Comparison of ENCODE assay signal across 1 cellular context in genomic region chr16:15888072-15888976, GRCh38.
TF ChIP-seq lines count a peak whose summit lies in the region.

A gene with protein sequence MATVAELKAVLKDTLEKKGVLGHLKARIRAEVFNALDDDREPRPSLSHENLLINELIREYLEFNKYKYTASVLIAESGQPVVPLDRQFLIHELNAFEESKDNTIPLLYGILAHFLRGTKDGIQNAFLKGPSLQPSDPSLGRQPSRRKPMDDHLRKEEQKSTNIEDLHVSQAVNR (minus strand): TSS chr16:15888603. CDS start chr16:15888585, 18 bp downstream.

TF ChIP-seq in HepG2, 621 proteins besides CTCF, POLR2A, EP300 and RAD21 (continued from another document and continues in another):
- TF ChIP-seq ZNF280B (CRISPR knock-in tag; IDR thresholded peaks at IDR 0.05; ENCODE audit: borderline replicate concordance) (peak; percentile 86), ZNF264 (CRISPR knock-in tag; IDR thresholded peaks at IDR 0.05) (peak; percentile 73), PRDM10 (CRISPR knock-in tag; IDR thresholded peaks at IDR 0.05; ENCODE audit: low read depth) (peak; percentile 41; the same call in 1 of the 2 replicates), JARID2 (CRISPR knock-in tag; IDR thresholded peaks at IDR 0.05; ENCODE audit: insufficient replicate concordance) (no peak), ZFP91 (CRISPR knock-in tag; IDR thresholded peaks at IDR 0.05; ENCODE audit: borderline replicate concordance) (peak; percentile 90; the same call in 1 of the 2 replicates), ZMYM2 (CRISPR knock-in tag; IDR thresholded peaks at IDR 0.05) (no peak), GRHL1 (CRISPR knock-in tag; conservative IDR thresholded peaks at IDR 0.05) (no peak), ZNF770 (CRISPR knock-in tag; IDR thresholded peaks at IDR 0.05) (peak; percentile 31; the same call in 1 of the 2 replicates), MATR3 (CRISPR knock-in tag; IDR thresholded peaks at IDR 0.05) (no peak), ZFP90 (CRISPR knock-in tag; IDR thresholded peaks at IDR 0.05; ENCODE audit: borderline replicate concordance) (peak; percentile 90; the same call in 1 of the 2 replicates), ZNF143 (CRISPR knock-in tag; IDR thresholded peaks at IDR 0.05) (peak; percentile 79), BCL6 (CRISPR knock-in tag; IDR thresholded peaks at IDR 0.05) (no peak; the same call in 1 of the 2 replicates), TIGD3 (CRISPR knock-in tag; IDR thresholded peaks at IDR 0.05; ENCODE audit: borderline replicate concordance) (no peak), NFYC (CRISPR knock-in tag; IDR thresholded peaks at IDR 0.05) (peak; percentile 97), ZBTB21 (CRISPR knock-in tag; IDR thresholded peaks at IDR 0.05) (0 out of 2 replicates have a peak, but pooled peaks have one; percentile 28), GATA4 (IDR thresholded peaks at IDR 0.05; ENCODE audit: borderline replicate concordance, low read depth) (peak; percentile 74), HMGA1 (CRISPR knock-in tag; conservative IDR thresholded peaks at IDR 0.05) (no peak), ZNF549 (CRISPR knock-in tag; IDR thresholded peaks at IDR 0.05) (no peak), GABPA (IDR thresholded peaks at IDR 0.05; ENCODE audit: low read depth, low read length) (peak; percentile 67), GABPA (CRISPR knock-in tag; IDR thresholded peaks at IDR 0.05; ENCODE audit: low read depth) (peak; percentile 88), AKAP8 (CRISPR knock-in tag; IDR thresholded peaks at IDR 0.05) (no peak), ZNF709 (CRISPR knock-in tag; IDR thresholded peaks at IDR 0.05) (peak; percentile 34; the same call in 1 of the 2 replicates), ZNF446 (CRISPR knock-in tag; IDR thresholded peaks at IDR 0.05) (peak; percentile 64; the same call in 1 of the 2 replicates), WIZ (CRISPR knock-in tag; IDR thresholded peaks at IDR 0.05) (no peak; the same call in 1 of the 2 replicates), HIC2 (CRISPR knock-in tag; IDR thresholded peaks at IDR 0.05; ENCODE audit: low read depth) (0 out of 2 replicates have a peak, but pooled peaks have one; percentile 3), ZNF136 (CRISPR knock-in tag; IDR thresholded peaks at IDR 0.05; ENCODE audit: low read depth) (no peak), ADNP (CRISPR knock-in tag; IDR thresholded peaks at IDR 0.05) (no peak)
- TF ChIP-seq, protein P1, sequence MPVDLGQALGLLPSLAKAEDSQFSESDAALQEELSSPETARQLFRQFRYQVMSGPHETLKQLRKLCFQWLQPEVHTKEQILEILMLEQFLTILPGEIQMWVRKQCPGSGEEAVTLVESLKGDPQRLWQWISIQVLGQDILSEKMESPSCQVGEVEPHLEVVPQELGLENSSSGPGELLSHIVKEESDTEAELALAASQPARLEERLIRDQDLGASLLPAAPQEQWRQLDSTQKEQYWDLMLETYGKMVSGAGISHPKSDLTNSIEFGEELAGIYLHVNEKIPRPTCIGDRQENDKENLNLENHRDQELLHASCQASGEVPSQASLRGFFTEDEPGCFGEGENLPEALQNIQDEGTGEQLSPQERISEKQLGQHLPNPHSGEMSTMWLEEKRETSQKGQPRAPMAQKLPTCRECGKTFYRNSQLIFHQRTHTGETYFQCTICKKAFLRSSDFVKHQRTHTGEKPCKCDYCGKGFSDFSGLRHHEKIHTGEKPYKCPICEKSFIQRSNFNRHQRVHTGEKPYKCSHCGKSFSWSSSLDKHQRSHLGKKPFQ (CRISPR knock-in tag; IDR thresholded peaks at IDR 0.05; ENCODE audit: insufficient replicate concordance) = no peak
- TF ChIP-seq, protein P2, sequence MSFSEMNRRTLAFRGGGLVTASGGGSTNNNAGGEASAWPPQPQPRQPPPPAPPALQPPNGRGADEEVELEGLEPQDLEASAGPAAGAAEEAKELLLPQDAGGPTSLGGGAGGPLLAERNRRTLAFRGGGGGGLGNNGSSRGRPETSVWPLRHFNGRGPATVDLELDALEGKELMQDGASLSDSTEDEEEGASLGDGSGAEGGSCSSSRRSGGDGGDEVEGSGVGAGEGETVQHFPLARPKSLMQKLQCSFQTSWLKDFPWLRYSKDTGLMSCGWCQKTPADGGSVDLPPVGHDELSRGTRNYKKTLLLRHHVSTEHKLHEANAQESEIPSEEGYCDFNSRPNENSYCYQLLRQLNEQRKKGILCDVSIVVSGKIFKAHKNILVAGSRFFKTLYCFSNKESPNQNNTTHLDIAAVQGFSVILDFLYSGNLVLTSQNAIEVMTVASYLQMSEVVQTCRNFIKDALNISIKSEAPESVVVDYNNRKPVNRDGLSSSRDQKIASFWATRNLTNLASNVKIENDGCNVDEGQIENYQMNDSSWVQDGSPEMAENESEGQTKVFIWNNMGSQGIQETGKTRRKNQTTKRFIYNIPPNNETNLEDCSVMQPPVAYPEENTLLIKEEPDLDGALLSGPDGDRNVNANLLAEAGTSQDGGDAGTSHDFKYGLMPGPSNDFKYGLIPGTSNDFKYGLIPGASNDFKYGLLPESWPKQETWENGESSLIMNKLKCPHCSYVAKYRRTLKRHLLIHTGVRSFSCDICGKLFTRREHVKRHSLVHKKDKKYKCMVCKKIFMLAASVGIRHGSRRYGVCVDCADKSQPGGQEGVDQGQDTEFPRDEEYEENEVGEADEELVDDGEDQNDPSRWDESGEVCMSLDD (CRISPR knock-in tag; IDR thresholded peaks at IDR 0.05; ENCODE audit: borderline replicate concordance) = peak; percentile 70; the same call in 1 of the 2 replicates
- TF ChIP-seq, protein P3, sequence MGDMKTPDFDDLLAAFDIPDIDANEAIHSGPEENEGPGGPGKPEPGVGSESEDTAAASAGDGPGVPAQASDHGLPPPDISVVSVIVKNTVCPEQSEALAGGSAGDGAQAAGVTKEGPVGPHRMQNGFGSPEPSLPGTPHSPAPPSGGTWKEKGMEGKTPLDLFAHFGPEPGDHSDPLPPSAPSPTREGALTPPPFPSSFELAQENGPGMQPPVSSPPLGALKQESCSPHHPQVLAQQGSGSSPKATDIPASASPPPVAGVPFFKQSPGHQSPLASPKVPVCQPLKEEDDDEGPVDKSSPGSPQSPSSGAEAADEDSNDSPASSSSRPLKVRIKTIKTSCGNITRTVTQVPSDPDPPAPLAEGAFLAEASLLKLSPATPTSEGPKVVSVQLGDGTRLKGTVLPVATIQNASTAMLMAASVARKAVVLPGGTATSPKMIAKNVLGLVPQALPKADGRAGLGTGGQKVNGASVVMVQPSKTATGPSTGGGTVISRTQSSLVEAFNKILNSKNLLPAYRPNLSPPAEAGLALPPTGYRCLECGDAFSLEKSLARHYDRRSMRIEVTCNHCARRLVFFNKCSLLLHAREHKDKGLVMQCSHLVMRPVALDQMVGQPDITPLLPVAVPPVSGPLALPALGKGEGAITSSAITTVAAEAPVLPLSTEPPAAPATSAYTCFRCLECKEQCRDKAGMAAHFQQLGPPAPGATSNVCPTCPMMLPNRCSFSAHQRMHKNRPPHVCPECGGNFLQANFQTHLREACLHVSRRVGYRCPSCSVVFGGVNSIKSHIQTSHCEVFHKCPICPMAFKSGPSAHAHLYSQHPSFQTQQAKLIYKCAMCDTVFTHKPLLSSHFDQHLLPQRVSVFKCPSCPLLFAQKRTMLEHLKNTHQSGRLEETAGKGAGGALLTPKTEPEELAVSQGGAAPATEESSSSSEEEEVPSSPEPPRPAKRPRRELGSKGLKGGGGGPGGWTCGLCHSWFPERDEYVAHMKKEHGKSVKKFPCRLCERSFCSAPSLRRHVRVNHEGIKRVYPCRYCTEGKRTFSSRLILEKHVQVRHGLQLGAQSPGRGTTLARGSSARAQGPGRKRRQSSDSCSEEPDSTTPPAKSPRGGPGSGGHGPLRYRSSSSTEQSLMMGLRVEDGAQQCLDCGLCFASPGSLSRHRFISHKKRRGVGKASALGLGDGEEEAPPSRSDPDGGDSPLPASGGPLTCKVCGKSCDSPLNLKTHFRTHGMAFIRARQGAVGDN (CRISPR knock-in tag; IDR thresholded peaks at IDR 0.05) = peak; percentile 88
